ENCODE assay signal across 9 cellular contexts in the genomic region with DNA sequence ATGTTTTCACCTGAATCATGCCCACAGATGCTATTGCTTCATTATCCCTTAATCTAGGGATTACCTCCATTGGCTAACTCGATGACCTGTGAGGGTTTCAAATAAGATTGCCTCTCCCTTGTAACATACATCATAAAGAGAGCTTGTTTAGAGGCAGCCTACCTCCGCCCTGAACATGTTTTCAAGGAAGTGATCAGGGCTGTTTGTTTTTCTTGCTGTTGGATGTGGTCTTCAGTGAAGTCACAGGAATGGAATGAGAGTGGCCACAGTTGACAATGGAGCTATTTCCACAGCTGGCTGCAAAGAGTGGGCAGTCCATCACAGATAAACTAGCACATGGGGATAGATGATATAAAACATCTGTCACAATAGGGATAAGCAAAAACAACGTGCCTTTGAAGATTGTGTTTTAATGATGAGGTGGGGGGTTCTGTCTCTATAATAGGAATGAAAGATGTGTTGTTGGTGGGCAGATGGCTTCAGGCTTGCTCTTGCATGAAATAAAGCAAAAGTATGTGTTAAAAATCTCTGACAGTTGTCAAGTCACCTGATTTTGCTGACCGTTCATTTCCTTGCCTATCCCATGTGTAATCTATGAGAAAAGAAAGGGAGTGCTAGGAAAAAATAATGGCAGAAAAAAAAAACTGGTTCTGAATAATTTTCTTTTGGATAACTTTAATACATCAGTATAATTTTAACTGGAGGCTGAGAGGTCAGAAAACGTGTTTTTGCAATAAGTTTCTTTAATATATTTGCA.
A peak's percentile ranks its signal among the peaks of the same experiment; 100 is the strongest.
DNase-seq lines count a peak whose midpoint lies in the region; ATAC-seq and TF ChIP-seq lines count a peak whose summit lies in the region.
"Had no signal": no experiment of that assay in that cellular context is flagged by ENCODE, and none has a peak within 500 bp of the region (broad histone marks: within the 10 kb centered on the region; RNA-seq: fewer than 3 reads in every experiment).

No MANE protein-coding gene starts in this region.

- H3K4me3 ChIP-seq in SJSA1 (no peak overlapping the region), fibroblast of villous mesenchyme (ENCODE audit: low read depth, low read length) (no peak overlapping the region), tibial artery (no peak overlapping the region)

- H3K4me3 Mint-ChIP-seq in osteocyte (ENCODE audit: unreplicated experiment) = no peak overlapping the region

- peak; percentile 87 for DNase-seq in EH (ENCODE audit: low read depth)
- peak; percentile 83 to 90 for DNase-seq in SJSA1 (ENCODE audit: low read depth in 1 of 2, low spot score in 2 of 2)
- DNase-seq in fibroblast of villous mesenchyme (ENCODE audit: low read depth) = peak; percentile 94
- DNase-seq in osteocyte (ENCODE audit: extremely low spot score, unreplicated experiment) = no peak
- no peak for DNase-seq in tibial artery
- no peak for DNase-seq in NCI-H2227 (lab: John Stamatoyannopoulos, UW; ENCODE audit: unreplicated experiment)
- DNase-seq in HUDEP-2 (lab: John Stamatoyannopoulos, UW; ENCODE audit: unreplicated experiment in 76 of 76) = no peak
- DNase-seq: activated CD4-positive, alpha-beta T cell treated with anti-CD3 and anti-CD28 coated beads for 48 hours had no signal

- H3K27me3 ChIP-seq in SJSA1 (replicated peaks) (no peaks in the 10 kb centered on the region), tibial artery (no peaks in the 10 kb centered on the region)

- peak overlapping the region; percentile 77 for H3K27ac ChIP-seq in SJSA1
- H3K27ac ChIP-seq in tibial artery = no peak overlapping the region

- intact Hi-C loops in tibial artery (cut with DNase I; ENCODE audit: low total_unique reads) = no loop called here

- H3K27me3 Mint-ChIP-seq in osteocyte (ENCODE audit: unreplicated experiment) = no peaks in the 10 kb centered on the region

- H3K9me3 Mint-ChIP-seq in osteocyte (ENCODE audit: unreplicated experiment) = no peaks in the 10 kb centered on the region

- no peak for ATAC-seq in GM21619 (IDR thresholded peaks at IDR 0.05; ENCODE audit: unreplicated experiment)

- H3K9me3 ChIP-seq in SJSA1 (replicated peaks) (no peaks in the 10 kb centered on the region), tibial artery (no peaks in the 10 kb centered on the region)

- peaks cover 28% of the 10 kb centered on the region for H3K4me1 Mint-ChIP-seq in osteocyte (ENCODE audit: unreplicated experiment)

- H3K36me3 Mint-ChIP-seq in osteocyte (ENCODE audit: unreplicated experiment) = peaks cover 2% of the 10 kb centered on the region

- TF ChIP-seq CTCF in fibroblast of villous mesenchyme (IDR thresholded peaks at IDR 0.05; ENCODE audit: insufficient read depth, low read depth, low read length) (no peak), osteocyte (IDR thresholded peaks at IDR 0.05) (no peak), tibial artery (IDR thresholded peaks at IDR 0.05) (no peak)

- no peaks in the 10 kb centered on the region for H3K36me3 ChIP-seq in SJSA1
- no peaks in the 10 kb centered on the region for H3K36me3 ChIP-seq in tibial artery

- peaks cover 25% of the 10 kb centered on the region for H3K4me1 ChIP-seq in SJSA1 (replicated peaks)
- H3K4me1 ChIP-seq in tibial artery = peaks cover 0 to 43% (median 9%) of the 10 kb centered on the region in 4 donors

- H3K27ac Mint-ChIP-seq in osteocyte (ENCODE audit: unreplicated experiment) = peak overlapping the region; percentile 69

Comparison
In these comparisons a context has a peak if more than half of its experiments do, and no peak if none do; other contexts are left out.
1. DNase-seq: peak in EH (single experiment), SJSA1 (2 of 2) and fibroblast of villous mesenchyme (single experiment); none in osteocyte (single experiment), tibial artery (0 of 2), NCI-H2227 (single experiment) and HUDEP-2 (0 of 76).